In genomic region chr15:91605576-91605975, GRCh38 we compare ENCODE assay signal across 36 cellular contexts.
"Had no signal": no experiment of that assay in that cellular context is flagged by ENCODE, and none has a peak within 500 bp of the region (broad histone marks: within the 10 kb centered on the region; RNA-seq: fewer than 3 reads in every experiment).

No MANE protein-coding gene starts in this region.

- H3K4me3 Mint-ChIP-seq: activated CD4-positive, alpha-beta memory T cell treated with anti-CD3 and anti-CD28 coated beads, Interleukin-2, amount 10 ng/mL, durations not matched to agents 7 days and 5 days; activated CD4-positive, alpha-beta T cell treated with anti-CD3 and anti-CD28 coated beads for 36 hours; activated CD4-positive, alpha-beta T cell treated with anti-CD3 and anti-CD28 coated beads, Interleukin-2, amount 10 ng/mL, durations not matched to agents 7 days and 5 days; activated CD8-positive, alpha-beta memory T cell treated with anti-CD3 and anti-CD28 coated beads, Interleukin-2, amount 10 ng/mL, durations not matched to agents 7 days and 5 days; activated CD8-positive, alpha-beta T cell treated with anti-CD3 and anti-CD28 coated beads, Interleukin-2, amount 10 ng/mL, durations not matched to agents 7 days and 5 days; activated naive CD4-positive, alpha-beta T cell treated with anti-CD3 and anti-CD28 coated beads, Interleukin-2, amount 10 ng/mL, durations not matched to agents 7 days and 5 days; activated naive CD4-positive, alpha-beta T cell treated with anti-CD3 and anti-CD28 coated beads, Interleukin-2, amount 50 U/mL, for 24 hours; activated naive CD8-positive, alpha-beta T cell; activated naive CD8-positive, alpha-beta T cell treated with anti-CD3 and anti-CD28 coated beads, Interleukin-2, amount 10 ng/mL, durations not matched to agents 7 days and 5 days; activated naive CD8-positive, alpha-beta T cell treated with anti-CD3 and anti-CD28 coated beads, Interleukin-2, amount 50 U/mL, for 24 hours; activated T-cell treated with anti-CD3 and anti-CD28 coated beads, Interleukin-2, amount 50 U/mL, for 24 hours; brain; T-helper 1 cell treated with Interleukin-12 subunit alpha and Interleukin-12 subunit beta and Interleukin-4 antibody, amounts not matched to agents 30 μg/mL and 1 μg/mL, for 36 hours; T-helper 2 cell treated with Interferon-gamma antibody and Interleukin-4, amounts not matched to agents 5 μg/mL and 100 μg/mL, for 36 hours; WTC11 had no signal

- H3K27ac ChIP-seq: ascending aorta, cardiac muscle cell, WERI-Rb-1 had no signal

- H3K4me1 ChIP-seq: ascending aorta had no signal

- DNase-seq: activated CD4-positive, alpha-beta memory T cell treated with anti-CD3 and anti-CD28 coated beads, Interleukin-2, amount 10 ng/mL, durations not matched to agents 7 days and 5 days; activated CD4-positive, alpha-beta T cell treated with anti-CD3 and anti-CD28 coated beads for 1 hour; activated CD4-positive, alpha-beta T cell treated with anti-CD3 and anti-CD28 coated beads for 36 hours; activated CD4-positive, alpha-beta T cell treated with anti-CD3 and anti-CD28 coated beads for 48 hours; activated CD4-positive, alpha-beta T cell treated with anti-CD3 and anti-CD28 coated beads, Interleukin-2, amount 10 ng/mL, durations not matched to agents 7 days and 5 days; activated CD4-positive, alpha-beta T cell treated with anti-CD3 and anti-CD28 coated beads, Interleukin-2, amount 50 U/mL, for 48 hours; activated CD4-positive, CD25-positive, alpha-beta regulatory T cell; activated CD8-positive, alpha-beta memory T cell treated with anti-CD3 and anti-CD28 coated beads for 24 hours; activated CD8-positive, alpha-beta memory T cell treated with anti-CD3 and anti-CD28 coated beads, Interleukin-2, amount 10 ng/mL, durations not matched to agents 7 days and 5 days; activated CD8-positive, alpha-beta memory T cell treated with anti-CD3 and anti-CD28 coated beads, Interleukin-2, amount 50 U/mL, for 48 hours; activated CD8-positive, alpha-beta T cell treated with anti-CD3 and anti-CD28 coated beads, Interleukin-2, amount 10 ng/mL, durations not matched to agents 7 days and 5 days; activated effector memory CD4-positive, alpha-beta T cell treated with Interleukin-2 at 50 U/mL for 16 hours; activated gamma-delta T cell; activated naive CD4-positive, alpha-beta T cell treated with anti-CD3 and anti-CD28 coated beads, Interleukin-2, amount 10 ng/mL, durations not matched to agents 7 days and 5 days; activated naive CD4-positive, alpha-beta T cell treated with Interleukin-2 at 50 U/mL for 16 hours; activated naive CD8-positive, alpha-beta T cell treated with anti-CD3 and anti-CD28 coated beads, Interleukin-2, amount 10 ng/mL, durations not matched to agents 7 days and 5 days; activated naive CD8-positive, alpha-beta T cell treated with anti-CD3 and anti-CD28 coated beads, Interleukin-2, amount 50 U/mL, for 24 hours; activated T-cell treated with anti-CD3 and anti-CD28 coated beads, Interleukin-2, amount 50 U/mL, for 24 hours; activated T-cell treated with anti-CD3 and anti-CD28 coated beads, Interleukin-2, amount 50 U/mL, for 48 hours; amygdala; anterior cingulate cortex; central memory CD4-positive, alpha-beta T cell; T-helper 1 cell; T-helper 2 cell; T-helper 9 cell; WERI-Rb-1 had no signal

- H3K27ac Mint-ChIP-seq: activated CD4-positive, alpha-beta memory T cell treated with anti-CD3 and anti-CD28 coated beads, Interleukin-2, amount 10 ng/mL, durations not matched to agents 7 days and 5 days; activated CD4-positive, alpha-beta T cell treated with anti-CD3 and anti-CD28 coated beads for 36 hours; activated CD4-positive, alpha-beta T cell treated with anti-CD3 and anti-CD28 coated beads, Interleukin-2, amount 10 ng/mL, durations not matched to agents 7 days and 5 days; activated CD8-positive, alpha-beta memory T cell treated with anti-CD3 and anti-CD28 coated beads, Interleukin-2, amount 10 ng/mL, durations not matched to agents 7 days and 5 days; activated CD8-positive, alpha-beta T cell treated with anti-CD3 and anti-CD28 coated beads, Interleukin-2, amount 10 ng/mL, durations not matched to agents 7 days and 5 days; activated naive CD4-positive, alpha-beta T cell treated with anti-CD3 and anti-CD28 coated beads, Interleukin-2, amount 10 ng/mL, durations not matched to agents 7 days and 5 days; activated naive CD4-positive, alpha-beta T cell treated with anti-CD3 and anti-CD28 coated beads, Interleukin-2, amount 50 U/mL, for 24 hours; activated naive CD8-positive, alpha-beta T cell; activated naive CD8-positive, alpha-beta T cell treated with anti-CD3 and anti-CD28 coated beads, Interleukin-2, amount 10 ng/mL, durations not matched to agents 7 days and 5 days; activated naive CD8-positive, alpha-beta T cell treated with anti-CD3 and anti-CD28 coated beads, Interleukin-2, amount 50 U/mL, for 24 hours; activated T-cell treated with anti-CD3 and anti-CD28 coated beads, Interleukin-2, amount 50 U/mL, for 24 hours; activated T-helper 2 cell treated with anti-CD3 and anti-CD28 coated beads, Interferon-gamma antibody, Interleukin-2, Interleukin-4, amounts not matched to agents 10 μg/mL and 5 μg/mL and 100 μg/mL, durations not matched to agents 14 hours and 24 hours and 36 hours; brain; T-helper 1 cell treated with Interleukin-12 subunit alpha and Interleukin-12 subunit beta and Interleukin-4 antibody, amounts not matched to agents 30 μg/mL and 1 μg/mL, for 36 hours; T-helper 2 cell treated with Interferon-gamma antibody and Interleukin-4, amounts not matched to agents 5 μg/mL and 100 μg/mL, for 36 hours; WTC11 had no signal

- ATAC-seq: activated CD4-positive, alpha-beta T cell treated with anti-CD3 and anti-CD28 coated beads for 36 hours; activated CD4-positive, CD25-positive, alpha-beta regulatory T cell treated with anti-CD3 and anti-CD28 coated beads, Interleukin-2, amount 50 U/mL, for 24 hours; activated CD8-positive, alpha-beta memory T cell treated with anti-CD3 and anti-CD28 coated beads, Interleukin-2, amount 10 ng/mL, durations not matched to agents 7 days and 5 days; activated CD8-positive, alpha-beta T cell treated with anti-CD3 and anti-CD28 coated beads, Interleukin-2, amount 10 ng/mL, durations not matched to agents 7 days and 5 days; activated naive CD8-positive, alpha-beta T cell treated with anti-CD3 and anti-CD28 coated beads, Interleukin-2, amount 50 U/mL, for 24 hours; WTC11 had no signal

- H3K4me1 Mint-ChIP-seq: activated CD4-positive, alpha-beta memory T cell treated with anti-CD3 and anti-CD28 coated beads, Interleukin-2, amount 10 ng/mL, durations not matched to agents 7 days and 5 days; activated CD4-positive, alpha-beta T cell treated with anti-CD3 and anti-CD28 coated beads for 36 hours; activated CD4-positive, alpha-beta T cell treated with anti-CD3 and anti-CD28 coated beads, Interleukin-2, amount 10 ng/mL, durations not matched to agents 7 days and 5 days; activated CD8-positive, alpha-beta memory T cell treated with anti-CD3 and anti-CD28 coated beads, Interleukin-2, amount 10 ng/mL, durations not matched to agents 7 days and 5 days; activated naive CD4-positive, alpha-beta T cell treated with anti-CD3 and anti-CD28 coated beads, Interleukin-2, amount 10 ng/mL, durations not matched to agents 7 days and 5 days; activated naive CD4-positive, alpha-beta T cell treated with anti-CD3 and anti-CD28 coated beads, Interleukin-2, amount 50 U/mL, for 24 hours; activated naive CD8-positive, alpha-beta T cell treated with anti-CD3 and anti-CD28 coated beads, Interleukin-2, amount 10 ng/mL, durations not matched to agents 7 days and 5 days; activated naive CD8-positive, alpha-beta T cell treated with anti-CD3 and anti-CD28 coated beads, Interleukin-2, amount 50 U/mL, for 24 hours; WTC11 had no signal

- H3K36me3 ChIP-seq: ascending aorta, cardiac muscle cell, WERI-Rb-1 had no signal

- H3K4me3 ChIP-seq: ascending aorta, cardiac muscle cell had no signal

- H3K27me3 ChIP-seq: ascending aorta had no signal

- H3K9me3 ChIP-seq: ascending aorta had no signal

- H3K9me3 Mint-ChIP-seq: activated CD4-positive, alpha-beta memory T cell treated with anti-CD3 and anti-CD28 coated beads, Interleukin-2, amount 10 ng/mL, durations not matched to agents 7 days and 5 days; activated CD4-positive, alpha-beta T cell treated with anti-CD3 and anti-CD28 coated beads, Interleukin-2, amount 10 ng/mL, durations not matched to agents 7 days and 5 days; activated naive CD4-positive, alpha-beta T cell treated with anti-CD3 and anti-CD28 coated beads, Interleukin-2, amount 10 ng/mL, durations not matched to agents 7 days and 5 days; activated naive CD4-positive, alpha-beta T cell treated with anti-CD3 and anti-CD28 coated beads, Interleukin-2, amount 50 U/mL, for 24 hours; activated naive CD8-positive, alpha-beta T cell treated with anti-CD3 and anti-CD28 coated beads, Interleukin-2, amount 10 ng/mL, durations not matched to agents 7 days and 5 days; activated naive CD8-positive, alpha-beta T cell treated with anti-CD3 and anti-CD28 coated beads, Interleukin-2, amount 50 U/mL, for 24 hours; activated T-cell treated with anti-CD3 and anti-CD28 coated beads, Interleukin-2, amount 50 U/mL, for 24 hours; activated T-helper 2 cell treated with anti-CD3 and anti-CD28 coated beads, Interferon-gamma antibody, Interleukin-2, Interleukin-4, amounts not matched to agents 10 μg/mL and 5 μg/mL and 100 μg/mL, durations not matched to agents 14 hours and 24 hours and 36 hours; brain; T-helper 1 cell treated with Interleukin-12 subunit alpha and Interleukin-12 subunit beta and Interleukin-4 antibody, amounts not matched to agents 30 μg/mL and 1 μg/mL, for 36 hours; T-helper 2 cell treated with Interferon-gamma antibody and Interleukin-4, amounts not matched to agents 5 μg/mL and 100 μg/mL, for 36 hours; WTC11 had no signal

- H3K36me3 Mint-ChIP-seq: activated CD8-positive, alpha-beta memory T cell treated with anti-CD3 and anti-CD28 coated beads, Interleukin-2, amount 10 ng/mL, durations not matched to agents 7 days and 5 days; activated naive CD4-positive, alpha-beta T cell treated with anti-CD3 and anti-CD28 coated beads, Interleukin-2, amount 10 ng/mL, durations not matched to agents 7 days and 5 days; activated naive CD4-positive, alpha-beta T cell treated with anti-CD3 and anti-CD28 coated beads, Interleukin-2, amount 50 U/mL, for 24 hours; activated naive CD8-positive, alpha-beta T cell; activated naive CD8-positive, alpha-beta T cell treated with anti-CD3 and anti-CD28 coated beads, Interleukin-2, amount 10 ng/mL, durations not matched to agents 7 days and 5 days; brain; WTC11 had no signal

- H3K27me3 Mint-ChIP-seq: activated naive CD4-positive, alpha-beta T cell treated with anti-CD3 and anti-CD28 coated beads, Interleukin-2, amount 50 U/mL, for 24 hours; activated naive CD8-positive, alpha-beta T cell; activated naive CD8-positive, alpha-beta T cell treated with anti-CD3 and anti-CD28 coated beads, Interleukin-2, amount 50 U/mL, for 24 hours; brain had no signal
